1 cellular context compared by ENCODE assay signal in genomic region chr10:114002422-114002821, GRCh38.
TF ChIP-seq lines count a peak whose summit lies in the region.

No MANE protein-coding gene starts in this region.

TF ChIP-seq in GM12878, 131 proteins besides CTCF, POLR2A, EP300 and RAD21:
- TF ChIP-seq ATF2 (IDR thresholded peaks at IDR 0.05; ENCODE audit: low read length) (no peak), RFX5 (IDR thresholded peaks at IDR 0.05; ENCODE audit: low read depth, low read length) (no peak)
